Comparison of ENCODE assay signal across 1 cellular context in genomic region chr5:56169949-56170348, GRCh38.
TF ChIP-seq lines count a peak whose summit lies in the region.

No MANE protein-coding gene starts in this region.

TF ChIP-seq in endothelial cell of umbilical vein, 7 proteins besides CTCF, POLR2A, EP300 and RAD21:
- no peak for TF ChIP-seq JUN (IDR thresholded peaks at IDR 0.05; ENCODE audit: borderline replicate concordance, insufficient read depth, insufficient read length, low read depth)
- no peak for TF ChIP-seq MYC (IDR thresholded peaks at IDR 0.05; ENCODE audit: low read depth, low read length)
